11 cellular contexts compared by ENCODE assay signal in the genomic region with DNA sequence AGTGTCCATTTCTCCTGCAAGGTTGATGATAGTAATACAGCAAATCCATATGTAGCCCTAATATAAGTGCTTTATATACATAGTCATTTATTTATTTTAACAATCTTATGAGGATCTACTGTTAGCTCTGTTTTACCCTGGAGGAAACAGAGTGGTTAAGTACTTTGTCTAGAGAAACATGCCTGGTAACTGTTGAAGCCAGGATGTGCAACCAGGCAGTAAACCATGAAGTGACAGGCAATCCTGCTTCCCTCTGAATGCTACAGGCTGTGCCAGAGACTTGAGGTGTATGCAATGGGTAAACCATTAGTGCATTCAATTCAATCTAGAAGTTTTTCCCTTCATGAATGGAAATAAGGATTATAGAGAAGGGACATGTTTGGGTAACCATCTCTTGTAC.
DNase-seq lines count a peak whose midpoint lies in the region; ATAC-seq and TF ChIP-seq lines count a peak whose summit lies in the region.
"Had no signal": no experiment of that assay in that cellular context is flagged by ENCODE, and none has a peak within 500 bp of the region (broad histone marks: within the 10 kb centered on the region; RNA-seq: fewer than 3 reads in every experiment).

No MANE protein-coding gene starts in this region.

- TF ChIP-seq CTCF in OCI-LY3 (IDR thresholded peaks at IDR 0.05; ENCODE audit: low read depth, low read length) (no peak), epithelial cell of proximal tubule (conservative IDR thresholded peaks at IDR 0.05; ENCODE audit: low read depth, low read length) (no peak)

- H3K4me1 ChIP-seq in OCI-LY3 (ENCODE audit: low read length): peaks cover 49% of the 10 kb centered on the region

- H3K4me3 ChIP-seq in OCI-LY3 (ENCODE audit: low read length) (no peak overlapping the region), epithelial cell of proximal tubule (ENCODE audit: low read depth, low read length) (no peak overlapping the region)

- peak overlapping the region; percentile 70 for H3K27ac ChIP-seq in OCI-LY3 (ENCODE audit: low read length)
- H3K27ac ChIP-seq: KMS-11 had no signal

- no peaks in the 10 kb centered on the region for H3K9me3 ChIP-seq in OCI-LY3 (ENCODE audit: insufficient read depth, low read length)

- H3K36me3 ChIP-seq in OCI-LY3 (replicated peaks; ENCODE audit: low read depth, low read length): peaks cover 2% of the 10 kb centered on the region

- in situ Hi-C loops in Caki2 (cut with HindIII; ENCODE audit: low pct_unique_long_range_greater_than_20kb, low sequenced_read_pairs): no loop called here

- peak; percentile 17 for DNase-seq in Caki2 (ENCODE audit: low read depth)
- DNase-seq in epithelial cell of proximal tubule (ENCODE audit: low read depth): peak; percentile 1
- peak; percentile 36 for DNase-seq in renal cortical epithelial cell (ENCODE audit: low read depth)
- no peak for DNase-seq in NCI-H1694 treated with DMSO at 0.1 percent for 48 hours (lab: John Stamatoyannopoulos, UW)
- DNase-seq: CD8-positive, alpha-beta T cell; COR-L47 had no signal

- no peak for ATAC-seq in HG02678 (IDR thresholded peaks at IDR 0.05; ENCODE audit: unreplicated experiment)
- no peak for ATAC-seq in GM18505 (IDR thresholded peaks at IDR 0.05; ENCODE audit: unreplicated experiment)
- ATAC-seq: CD8-positive, alpha-beta T cell; HCT116 had no signal

- no peak for TF ChIP-seq POLR2A in GM18505 (IDR thresholded peaks at IDR 0.05; ENCODE audit: borderline replicate concordance, extremely low read depth, insufficient read depth, insufficient read length)

- no peaks in the 10 kb centered on the region for H4K20me1 ChIP-seq in OCI-LY3 (ENCODE audit: insufficient read depth, low read length)

- no peaks in the 10 kb centered on the region for H3K79me2 ChIP-seq in OCI-LY3 (ENCODE audit: low read length)

- peak overlapping the region; percentile 73 for H3K4me2 ChIP-seq in OCI-LY3 (ENCODE audit: low read length)
- H3K4me2 ChIP-seq: KMS-11 had no signal

- peak overlapping the region; percentile 47; the same call in 1 of the 2 replicates for H3K9ac ChIP-seq in OCI-LY3 (ENCODE audit: low read length)
- H3K9ac ChIP-seq: KMS-11 had no signal

- H2AFZ ChIP-seq in OCI-LY3 (ENCODE audit: low read depth, low read length): no peak overlapping the region

- no peaks in the 10 kb centered on the region for H3K27me3 ChIP-seq in OCI-LY3 (ENCODE audit: low read depth, low read length)
